9 cellular contexts compared by ENCODE assay signal in genomic region chr7:70738080-70738479, GRCh38.
DNase-seq lines count a peak whose midpoint lies in the region; ATAC-seq, FAIRE-seq and TF ChIP-seq lines count a peak whose summit lies in the region.
"Had no signal": no experiment of that assay in that cellular context is flagged by ENCODE, and none has a peak within 500 bp of the region (broad histone marks: within the 10 kb centered on the region; RNA-seq: fewer than 3 reads in every experiment).

No MANE protein-coding gene starts in this region.

- H3K4me3 ChIP-seq in cardiac fibroblast (replicated peaks in 1 of 2; ENCODE audit: low read depth in 2 of 2, low read length in 2 of 2): no peak overlapping the region

- no peak for FAIRE-seq in urothelium cell line (lab: Jason Lieb, UNC)

- ATAC-seq in left lobe of liver (peak; percentile 59), GM19023 (IDR thresholded peaks at IDR 0.05; ENCODE audit: unreplicated experiment) (no peak)

- peak; percentile 14 for DNase-seq in NCI-H748 (lab: John Stamatoyannopoulos, UW; ENCODE audit: unreplicated experiment)
- DNase-seq in NCI-H748 treated with DMSO at 0.1 percent for 48 hours (lab: John Stamatoyannopoulos, UW): no peak
- peak; percentile 38 to 41 for DNase-seq in cardiac fibroblast (ENCODE audit: low read depth in 2 of 2)
- DNase-seq in left lobe of liver (ENCODE audit: low spot score): no peak
- DNase-seq in urothelium cell line (ENCODE audit: low spot score): peak; percentile 44
- DNase-seq in OCI-M2 (lab: John Stamatoyannopoulos, UW; ENCODE audit: unreplicated experiment): no peak
- no peak for DNase-seq in activated T-cell treated with anti-CD3 and anti-CD28 coated beads for 4 hours
- DNase-seq: activated naive CD4-positive, alpha-beta T cell had no signal

- TF ChIP-seq CTCF in cardiac fibroblast (IDR thresholded peaks at IDR 0.05; ENCODE audit: low read depth, low read length): no peak

Comparison
In these comparisons a context has a peak if more than half of its experiments do, and no peak if none do; other contexts are left out.
1. DNase-seq: peak in NCI-H748 (single experiment), cardiac fibroblast (2 of 2) and urothelium cell line (single experiment); none in NCI-H748 treated with DMSO at 0.1 percent for 48 hours (single experiment), left lobe of liver (single experiment), OCI-M2 (single experiment) and activated T-cell treated with anti-CD3 and anti-CD28 coated beads for 4 hours (single experiment).